ENCODE assay signal across 11 cellular contexts in the genomic region with DNA sequence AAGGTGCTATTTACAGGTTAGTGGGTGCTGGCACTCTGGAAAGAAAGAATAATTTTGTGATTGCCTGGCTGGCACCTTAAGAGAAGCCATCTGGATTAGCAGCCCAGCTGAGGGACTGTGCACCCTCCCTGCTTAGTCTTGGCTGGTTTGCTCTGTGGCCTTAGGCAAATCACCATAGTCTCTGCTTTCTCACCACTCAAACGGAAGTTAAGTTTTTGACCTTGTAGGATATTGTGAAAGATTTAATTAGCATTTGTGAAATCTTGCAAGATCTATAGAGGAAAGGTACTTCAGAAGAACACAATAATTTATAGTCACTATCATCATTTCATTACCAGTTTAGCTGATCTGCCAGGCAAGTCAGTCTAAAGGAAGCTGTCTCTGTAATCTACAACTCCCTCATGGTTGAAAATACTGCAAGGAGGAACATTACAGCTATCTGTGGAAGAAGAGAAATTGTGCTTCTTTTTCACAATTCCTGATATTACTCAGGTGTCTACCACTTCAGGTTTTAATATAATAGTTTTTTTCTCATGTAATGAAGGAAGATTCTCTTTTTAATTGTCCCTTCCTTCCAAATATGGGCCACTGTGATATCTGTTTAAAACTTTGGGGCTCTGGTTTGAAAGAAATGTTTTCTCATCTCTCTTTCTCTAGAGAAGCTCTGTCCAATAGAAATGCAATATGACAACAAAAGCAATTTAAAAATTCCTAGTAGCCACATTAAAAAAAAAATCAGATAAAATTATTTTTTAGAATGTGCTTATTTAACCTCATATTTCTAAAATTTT.
DNase-seq lines count a peak whose midpoint lies in the region; ATAC-seq and TF ChIP-seq lines count a peak whose summit lies in the region.
"Had no signal": no experiment of that assay in that cellular context is flagged by ENCODE, and none has a peak within 500 bp of the region (broad histone marks: within the 10 kb centered on the region; RNA-seq: fewer than 3 reads in every experiment).

No MANE protein-coding gene starts in this region.

- peak overlapping the region; percentile 79 for H3K4me2 ChIP-seq in OCI-LY7 (ENCODE audit: low read length)
- H3K4me2 ChIP-seq in mesenchymal stem cell (ENCODE audit: low read length, poor library complexity, severe bottlenecking): no peak overlapping the region

- no peak overlapping the region for H3K14ac ChIP-seq in mesenchymal stem cell (ENCODE audit: low read length in 2 of 2)

- POLR2A ChIA-PET in OCI-LY7 (lab: Charles Lee): interaction anchor here (0.6 to 3.5 kb wide), 19 partner anchors 10 to 1671 kb away, joined by 3 to 40 read pairs (median 5); no protein-coding TSS in a partner anchor

- no TSS peak for BruUV-seq in OCI-LY7 (replicated peaks; lab: Mats Ljungman, UMichigan)

- H3K4me1 ChIP-seq in OCI-LY7 (ENCODE audit: insufficient read depth, low read length, poor library complexity, severe bottlenecking) (peaks cover 57% of the 10 kb centered on the region), mesenchymal stem cell (ENCODE audit: control insufficient read depth, insufficient read depth, low read depth, low read length) (peaks cover 6% of the 10 kb centered on the region)

- H2AFZ ChIP-seq in OCI-LY7 (ENCODE audit: low read length) (peak overlapping the region; percentile 93), mesenchymal stem cell (ENCODE audit: low read depth, low read length) (no peak overlapping the region)

- no peak overlapping the region for H3K18ac ChIP-seq in mesenchymal stem cell (ENCODE audit: low read depth in 1 of 2, low read length in 2 of 2)

- no peak overlapping the region for H4K8ac ChIP-seq in mesenchymal stem cell (ENCODE audit: low read length)

- H3K79me2 ChIP-seq in OCI-LY7 (ENCODE audit: insufficient read depth, low read depth, low read length): no peaks in the 10 kb centered on the region

- no peak overlapping the region for H3K23ac ChIP-seq in mesenchymal stem cell (ENCODE audit: low read length in 2 of 2)

- no peaks in the 10 kb centered on the region for H3K36me3 ChIP-seq in OCI-LY7 (ENCODE audit: insufficient read depth, low read length)
- no peaks in the 10 kb centered on the region for H3K36me3 ChIP-seq in mesenchymal stem cell (ENCODE audit: control insufficient read depth in 1 of 2, insufficient read depth in 2 of 2, low read depth in 1 of 2, low read length in 2 of 2)
- H3K36me3 ChIP-seq: suprapubic skin had no signal

- H3K27me3 ChIP-seq in mesenchymal stem cell (ENCODE audit: control insufficient read depth in 1 of 2, insufficient read depth in 1 of 2, low read length in 2 of 2): no peaks in the 10 kb centered on the region
- H3K27me3 ChIP-seq: suprapubic skin had no signal

- WGBS in mesenchymal stem cell: no CpG with 5 or more reads among the region's 1 CpG

- ATAC-seq in GM19395 (IDR thresholded peaks at IDR 0.05; ENCODE audit: unreplicated experiment): peak; percentile 81
- ATAC-seq in HG03064 (IDR thresholded peaks at IDR 0.05; ENCODE audit: low read depth, unreplicated experiment): peak; percentile 70

- H3K4me3 ChIP-seq in OCI-LY7 (ENCODE audit: low read depth, low read length, poor library complexity, severe bottlenecking): peak overlapping the region; percentile 40
- H3K4me3 ChIP-seq in mesenchymal stem cell (ENCODE audit: insufficient read depth in 1 of 2, low read depth in 1 of 2, low read length in 2 of 2): no peak overlapping the region
- H3K4me3 ChIP-seq: suprapubic skin had no signal

- H3K9me2 ChIP-seq in OCI-LY7 (ENCODE audit: insufficient read depth, low read length): no peaks in the 10 kb centered on the region

- no peak overlapping the region for H3K9ac ChIP-seq in mesenchymal stem cell (ENCODE audit: low read length)

- no peak overlapping the region for H2BK15ac ChIP-seq in mesenchymal stem cell (ENCODE audit: low read depth, poor library complexity, severe bottlenecking)

- TF ChIP-seq CTCF in OCI-LY7 (conservative IDR thresholded peaks at IDR 0.05; ENCODE audit: low read length): no peak

- H2BK12ac ChIP-seq in mesenchymal stem cell (ENCODE audit: low read length in 2 of 2): no peak overlapping the region

- H3K79me1 ChIP-seq in mesenchymal stem cell (replicated peaks; ENCODE audit: low read length, poor library complexity, severe bottlenecking): no peaks in the 10 kb centered on the region

- H2AK5ac ChIP-seq in mesenchymal stem cell (ENCODE audit: low read length, severe bottlenecking): no peak overlapping the region

- H2BK5ac ChIP-seq in mesenchymal stem cell (ENCODE audit: low read depth, low read length, poor library complexity, severe bottlenecking): no peak overlapping the region

- no peak overlapping the region for H4K91ac ChIP-seq in mesenchymal stem cell (ENCODE audit: low read length)

- H2BK120ac ChIP-seq in mesenchymal stem cell (ENCODE audit: low read depth, low read length): no peak overlapping the region

- DNase-seq in EH (ENCODE audit: low read depth) (peak; percentile 24), OCI-LY7 (ENCODE audit: low spot score) (peak; percentile 84), GDM1 (lab: John Stamatoyannopoulos, UW) (no peak), mesenchymal stem cell (no peak), DMS153 treated with DMSO at 0.1 percent for 48 hours (lab: John Stamatoyannopoulos, UW; ENCODE audit: unreplicated experiment) (no peak)
- DNase-seq in stimulated activated naive CD4-positive, alpha-beta T cell (lab: John Stamatoyannopoulos, UW): no peak
- DNase-seq: CD4-positive, CD25-positive, alpha-beta regulatory T cell; T-helper 9 cell had no signal

- H3K9me3 ChIP-seq in OCI-LY7 (ENCODE audit: low read length): no peaks in the 10 kb centered on the region
- H3K9me3 ChIP-seq in mesenchymal stem cell (ENCODE audit: control insufficient read depth, low read length): no peaks in the 10 kb centered on the region
- H3K9me3 ChIP-seq: suprapubic skin had no signal

- H3K27ac ChIP-seq in OCI-LY7 (ENCODE audit: low read depth, low read length, poor library complexity, severe bottlenecking) (peak overlapping the region; percentile 76), mesenchymal stem cell (ENCODE audit: low read length, poor library complexity, severe bottlenecking) (no peak overlapping the region)
- H3K27ac ChIP-seq: suprapubic skin had no signal

- H3K4ac ChIP-seq in mesenchymal stem cell (ENCODE audit: low read depth in 1 of 2, low read length in 2 of 2): no peak overlapping the region

- intact Hi-C loops in OCI-LY7 (cut with micrococcal nuclease; ENCODE audit: unreplicated experiment): loop anchor here (1.0 to 2.0 kb wide), 2 partner anchors 26 to 31 kb away; no protein-coding TSS in a partner anchor

- CTCF ChIA-PET in OCI-LY7 (lab: Charles Lee; ENCODE audit: unreplicated experiment): interaction anchor here (0.7 to 1.7 kb wide), 4 partner anchors 8 to 25 kb away, joined by 3 to 12 read pairs (median 4); no protein-coding TSS in a partner anchor

- no peaks in the 10 kb centered on the region for H4K20me1 ChIP-seq in OCI-LY7 (ENCODE audit: insufficient read depth, low read length)

Comparison
In these comparisons a context has a peak if more than half of its experiments do, and no peak if none do; other contexts are left out.
1. DNase-seq: peak in EH (single experiment) and OCI-LY7 (single experiment); none in GDM1 (single experiment), mesenchymal stem cell (single experiment), DMS153 treated with DMSO at 0.1 percent for 48 hours (single experiment) and stimulated activated naive CD4-positive, alpha-beta T cell (0 of 6).